Comparison of ENCODE assay signal across 8 cellular contexts in the genomic region with DNA sequence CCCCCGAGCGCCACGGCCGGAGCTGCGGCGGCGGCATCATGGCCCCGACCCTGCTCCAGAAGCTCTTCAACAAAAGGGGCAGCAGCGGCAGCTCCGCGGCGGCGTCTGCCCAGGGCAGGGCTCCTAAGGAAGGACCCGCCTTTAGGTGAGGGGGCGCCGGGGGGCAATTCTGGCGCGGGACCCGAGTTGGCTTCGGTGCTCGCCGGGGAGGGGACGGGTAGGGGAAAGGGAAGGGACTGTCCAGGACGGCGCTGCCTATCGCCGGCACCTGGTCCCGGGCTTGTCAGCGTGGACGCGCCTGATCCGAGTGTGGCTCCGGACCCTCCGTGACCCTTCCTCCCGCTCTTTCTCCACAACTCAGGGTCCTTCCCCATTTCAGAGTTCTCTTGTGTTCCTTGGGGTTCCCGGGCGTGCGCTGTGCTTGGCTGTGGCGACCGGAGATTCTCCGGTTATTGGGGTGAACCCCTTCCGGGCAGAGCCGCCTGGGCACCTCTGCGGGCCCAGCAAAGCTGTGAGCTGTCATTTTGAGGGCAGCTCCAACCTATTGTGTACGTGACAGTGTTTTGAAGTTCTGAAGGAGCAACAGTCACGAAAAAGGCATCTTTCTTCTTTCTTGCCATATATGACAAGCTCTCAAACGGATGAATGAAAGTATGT. TPM values are rescaled to one million over a fixed set of nuclear protein-coding genes. Genes with fewer than 3 reads are reported as not detected.
DNase-seq lines count a peak whose midpoint lies in the region; ATAC-seq and TF ChIP-seq lines count a peak whose summit lies in the region.

No MANE protein-coding gene starts in this region.

- peak overlapping the region; percentile 98 for H3K4me3 Mint-ChIP-seq in activated naive CD8-positive, alpha-beta T cell treated with anti-CD3 and anti-CD28 coated beads for 36 hours

- peaks cover 46% of the 10 kb centered on the region for H3K4me1 Mint-ChIP-seq in activated naive CD8-positive, alpha-beta T cell treated with anti-CD3 and anti-CD28 coated beads for 36 hours

- peak overlapping the region; percentile 56 to 79 for H3K4me3 ChIP-seq in prostate gland

- WGBS in prostate gland = under 1% methylated on average over 34 of the region's 47 CpGs

- peak overlapping the region; percentile 96 for H3K27ac Mint-ChIP-seq in activated naive CD8-positive, alpha-beta T cell treated with anti-CD3 and anti-CD28 coated beads for 36 hours

- intact Hi-C loops in left cardiac atrium (cut with DNase I) (loop anchor here in 1 of 2 donors (5.0 kb wide), 3 partner anchors 42 to 73 kb away; no protein-coding TSS in a partner anchor), prostate gland (cut with DNase I) (loop anchor here (2.0 to 10.0 kb wide), 3 partner anchors 41 to 595 kb away; partner anchors contain the start of genes GASK1B and PPID)

- H3K9me3 ChIP-seq in prostate gland = no peaks in the 10 kb centered on the region

- no peaks in the 10 kb centered on the region for H3K9me3 Mint-ChIP-seq in activated naive CD8-positive, alpha-beta T cell treated with anti-CD3 and anti-CD28 coated beads for 36 hours

- H3K36me3 Mint-ChIP-seq in activated naive CD8-positive, alpha-beta T cell treated with anti-CD3 and anti-CD28 coated beads for 36 hours = no peaks in the 10 kb centered on the region

- H3K4me1 ChIP-seq in prostate gland (replicated peaks) = no peaks in the 10 kb centered on the region

- DNase-seq in NCI-H146 (lab: John Stamatoyannopoulos, UW) (peak; percentile 49), NCI-H146 treated with DMSO at 0.1 percent for 48 hours (lab: John Stamatoyannopoulos, UW; ENCODE audit: unreplicated experiment) (no peak), SK-N-DZ (ENCODE audit: low spot score) (peak; percentile 16), left cardiac atrium (peak; percentile 45), prostate gland (ENCODE audit: low spot score) (peak; percentile 16), GF-D8 (lab: John Stamatoyannopoulos, UW) (no peak)
- peak; percentile 51 for DNase-seq in activated naive CD8-positive, alpha-beta T cell treated with anti-CD3 and anti-CD28 coated beads for 36 hours

- no peak for TF ChIP-seq CTCF in prostate gland (IDR thresholded peaks at IDR 0.05)

- no peaks in the 10 kb centered on the region for H3K36me3 ChIP-seq in prostate gland

- TF ChIP-seq POLR2A in prostate gland (IDR thresholded peaks at IDR 0.05) = no peak

- no peaks in the 10 kb centered on the region for H3K27me3 ChIP-seq in prostate gland (replicated peaks; ENCODE audit: insufficient read depth)

- peak overlapping the region; percentile 76 to 80 for H3K27ac ChIP-seq in prostate gland

- ATAC-seq in HG03095 (IDR thresholded peaks at IDR 0.05; ENCODE audit: unreplicated experiment) (peak; percentile 23), left cardiac atrium (peak; percentile 18 to 40)

- H3K27me3 Mint-ChIP-seq in activated naive CD8-positive, alpha-beta T cell treated with anti-CD3 and anti-CD28 coated beads for 36 hours = no peaks in the 10 kb centered on the region

RNA-seq across cellular contexts. Expression of gene FNIP2, which starts 0.5 kb away (rescaled TPM):
- 10.5 and 12.3 TPM in 2 replicates for polyA plus RNA-seq in SK-N-DZ (2014; cell fraction: cytosol; rRNA removed)
- 7.9 and 8.6 TPM in 2 replicates for polyA plus RNA-seq in SK-N-DZ (2014; cell fraction: nucleus; rRNA removed)
- 10 to 100 TPM; 10.9 to 11.5 TPM for total RNA-seq in activated naive CD8-positive, alpha-beta T cell treated with anti-CD3 and anti-CD28 coated beads for 36 hours
- total RNA-seq in left cardiac atrium = 10 to 100 TPM; 40.6 to 55.3 TPM
- 10 to 100 TPM; 31.1 to 39.8 TPM for total RNA-seq in prostate gland

RNA-seq across cellular contexts. Expression of gene PPID, which starts 46.1 kb away (rescaled TPM):
- polyA plus RNA-seq in SK-N-DZ (2014; cell fraction: cytosol; rRNA removed) = 54.2 and 85.1 TPM in 2 replicates
- 22.1 and 23.6 TPM in 2 replicates for polyA plus RNA-seq in SK-N-DZ (2014; cell fraction: nucleus; rRNA removed)
- total RNA-seq in activated naive CD8-positive, alpha-beta T cell treated with anti-CD3 and anti-CD28 coated beads for 36 hours = 10 to 100 TPM; 70.8 to 78.2 TPM
- total RNA-seq in left cardiac atrium (10 to 100 TPM; 22.6 to 30.7 TPM), prostate gland (10 to 100 TPM; 20.9 to 23.9 TPM)

Comparison
In these comparisons a context has a peak if more than half of its experiments do, and no peak if none do; other contexts are left out.
1. DNase-seq: peak in NCI-H146 (single experiment), SK-N-DZ (single experiment), activated naive CD8-positive, alpha-beta T cell treated with anti-CD3 and anti-CD28 coated beads for 36 hours (single experiment), left cardiac atrium (single experiment) and prostate gland (single experiment); none in NCI-H146 treated with DMSO at 0.1 percent for 48 hours (single experiment) and GF-D8 (single experiment).